In genomic region chr2:85539361-85540130, GRCh38 we compare ENCODE assay signal across 1 cellular context.
TF ChIP-seq lines count a peak whose summit lies in the region.

No MANE protein-coding gene starts in this region.

TF ChIP-seq in K562, 482 proteins besides CTCF, POLR2A, EP300 and RAD21 (continued from another document and continues in another):
- TF ChIP-seq ZBTB33 (CRISPR knock-in tag; IDR thresholded peaks at IDR 0.05) (no peak; the same call in 1 of the 2 replicates), CCNT2 (IDR thresholded peaks at IDR 0.05; ENCODE audit: borderline replicate concordance, extremely low read depth, insufficient read length, low read depth, low read length) (peak; percentile 97), FOXA1 (IDR thresholded peaks at IDR 0.05; ENCODE audit: borderline replicate concordance) (no peak), CBFB (CRISPR knock-in tag; IDR thresholded peaks at IDR 0.05) (peak; percentile 72; the same call in 1 of the 2 replicates), ZNF277 (CRISPR knock-in tag; IDR thresholded peaks at IDR 0.05; ENCODE audit: borderline replicate concordance) (no peak), ZNF239 (CRISPR knock-in tag; IDR thresholded peaks at IDR 0.05) (no peak), LEF1 (IDR thresholded peaks at IDR 0.05) (no peak), TEAD1 (CRISPR knock-in tag; IDR thresholded peaks at IDR 0.05) (0 out of 4 replicates have a peak, but pooled peaks have one; percentile 26 to 42), HDAC2 (IDR thresholded peaks at IDR 0.05) (peak; percentile 78), CHAMP1 (IDR thresholded peaks at IDR 0.05) (no peak), POLR2AphosphoS2 (IDR thresholded peaks at IDR 0.05; ENCODE audit: low read length) (peak; percentile 26; the same call in 1 of the 2 replicates), MEF2A (IDR thresholded peaks at IDR 0.05; ENCODE audit: control insufficient read depth, low read depth, low read length) (peak; percentile 55; the same call in 1 of the 2 replicates), GATAD2B (IDR thresholded peaks at IDR 0.05; ENCODE audit: borderline replicate concordance) (no peak; the same call in 1 of the 2 replicates), ZNF324 (CRISPR knock-in tag; IDR thresholded peaks at IDR 0.05) (peak; percentile 32; the same call in 1 of the 2 replicates), SETDB1 (IDR thresholded peaks at IDR 0.05; ENCODE audit: low read length) (no peak), NCOR1 (IDR thresholded peaks at IDR 0.05) (0 out of 2 replicates have a peak, but pooled peaks have one; percentile 2), CBX3 (IDR thresholded peaks at IDR 0.05; ENCODE audit: borderline replicate concordance in 1 of 2, low read length in 2 of 2) (no peak; a peak in 1 of 3 replicates), ZBED1 (IDR thresholded peaks at IDR 0.05) (0 out of 2 replicates have a peak, but pooled peaks have one; percentile 12), ZNF41 (CRISPR knock-in tag; conservative IDR thresholded peaks at IDR 0.05) (0 out of 2 replicates have a peak, but pooled peaks have one; percentile 5), CEBPG (CRISPR knock-in tag; IDR thresholded peaks at IDR 0.05) (0 out of 2 replicates have a peak, but pooled peaks have one; percentile 4), CEBPG (tag; conservative IDR thresholded peaks at IDR 0.05 in 1 of 2, IDR thresholded peaks at IDR 0.05 in 1 of 2) (no peak), NCOA1 (IDR thresholded peaks at IDR 0.05; ENCODE audit: low read depth) (no peak), FOSL1 (tag; conservative IDR thresholded peaks at IDR 0.05) (no peak), CBX8 (IDR thresholded peaks at IDR 0.05; ENCODE audit: borderline replicate concordance, extremely low read depth, low read depth, low read length, poor library complexity, severe bottlenecking) (no peak), ATF1 (CRISPR knock-in tag; IDR thresholded peaks at IDR 0.05) (no peak), ATF1 (tag; IDR thresholded peaks at IDR 0.05) (0 out of 2 replicates have a peak, but pooled peaks have one; percentile 16), ILF3 (IDR thresholded peaks at IDR 0.05; ENCODE audit: borderline replicate concordance) (no peak), HDAC8 (tag; IDR thresholded peaks at IDR 0.05) (no peak), ZNF740 (CRISPR knock-in tag; IDR thresholded peaks at IDR 0.05) (0 out of 2 replicates have a peak, but pooled peaks have one; percentile 52), ZNF740 (tag; IDR thresholded peaks at IDR 0.05) (no peak), HCFC1 (IDR thresholded peaks at IDR 0.05; ENCODE audit: low read depth, low read length) (peak; percentile 2; the same call in 1 of the 2 replicates), MNT (conservative IDR thresholded peaks at IDR 0.05) (peak; percentile 99), HDAC3 (IDR thresholded peaks at IDR 0.05; ENCODE audit: borderline replicate concordance, partially characterized antibody) (no peak), GTF2F1 (IDR thresholded peaks at IDR 0.05; ENCODE audit: low read depth, low read length) (0 out of 2 replicates have a peak, but pooled peaks have one; percentile 17), ZFP36 (IDR thresholded peaks at IDR 0.05; ENCODE audit: low read depth, low read length, partially characterized antibody) (no peak), RBM14 (IDR thresholded peaks at IDR 0.05; ENCODE audit: borderline replicate concordance, insufficient read depth, low read depth, low read length) (peak; percentile 98; the same call in 1 of the 2 replicates), CREB3 (tag; conservative IDR thresholded peaks at IDR 0.05; ENCODE audit: low read depth) (no peak), ZNF668 (CRISPR knock-in tag; IDR thresholded peaks at IDR 0.05) (0 out of 2 replicates have a peak, but pooled peaks have one; percentile 12), PCBP2 (IDR thresholded peaks at IDR 0.05; ENCODE audit: low read depth, low read length, poor library complexity, severe bottlenecking) (peak; percentile 99), ZFP91 (CRISPR knock-in tag; IDR thresholded peaks at IDR 0.05) (peak; percentile 4; the same call in 1 of the 2 replicates), NFE2L1 (tag; IDR thresholded peaks at IDR 0.05; ENCODE audit: borderline replicate concordance, low read depth) (no peak), RFX5 (IDR thresholded peaks at IDR 0.05; ENCODE audit: low read depth, low read length) (no peak), MLX (CRISPR knock-in tag; conservative IDR thresholded peaks at IDR 0.05) (peak; percentile 67 to 76; a peak in 1 of 4 replicates), RAD51 (IDR thresholded peaks at IDR 0.05; ENCODE audit: borderline replicate concordance, low read depth) (peak; percentile 45; the same call in 1 of the 2 replicates), IRF1 (CRISPR knock-in tag; IDR thresholded peaks at IDR 0.05; ENCODE audit: borderline replicate concordance) (peak; percentile 70; the same call in 1 of the 2 replicates), THAP12 (CRISPR knock-in tag; IDR thresholded peaks at IDR 0.05) (0 out of 2 replicates have a peak, but pooled peaks have one; percentile 21), VEZF1 (CRISPR knock-in tag; IDR thresholded peaks at IDR 0.05) (peak; percentile 93), MXI1 (IDR thresholded peaks at IDR 0.05; ENCODE audit: low read depth, low read length) (peak; percentile 73; the same call in 1 of the 2 replicates), KAT7 (CRISPR knock-in tag; IDR thresholded peaks at IDR 0.05; ENCODE audit: borderline replicate concordance) (peak; percentile 81)
